Comparison of ENCODE assay signal across 1 cellular context in the genomic region with DNA sequence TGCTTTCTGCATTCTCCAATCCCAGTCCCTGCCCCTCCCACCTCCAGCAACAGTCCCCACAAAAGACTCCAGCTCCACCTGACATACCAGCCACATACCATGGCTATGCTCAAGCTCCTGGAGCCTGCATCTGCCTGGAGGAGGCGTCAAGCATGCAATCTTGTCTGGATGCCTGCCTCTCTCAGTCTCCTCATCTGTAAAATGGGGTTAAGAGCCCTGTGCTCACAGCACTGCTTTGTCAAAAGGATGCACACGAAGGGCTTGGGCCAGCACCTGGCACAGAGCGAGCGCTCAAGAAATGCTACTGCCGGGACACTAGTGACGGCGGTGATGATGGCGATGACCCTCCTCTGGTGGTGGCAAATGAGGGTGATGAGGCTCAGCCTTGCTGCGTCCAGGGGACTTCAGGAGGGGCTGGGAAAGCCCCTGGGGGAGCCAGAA.
TF ChIP-seq lines count a peak whose summit lies in the region.

No MANE protein-coding gene starts in this region.

TF ChIP-seq in GM23338, 12 proteins besides CTCF, POLR2A, EP300 and RAD21 (continued from another document):
- TF ChIP-seq ETS1 (IDR thresholded peaks at IDR 0.05) (no peak), NANOG (IDR thresholded peaks at IDR 0.05; ENCODE audit: borderline replicate concordance) (no peak), STAT1 (IDR thresholded peaks at IDR 0.05; ENCODE audit: unreplicated experiment) (no peak), ZNF462 (CRISPR knock-in tag; IDR thresholded peaks at IDR 0.05) (no peak), POLR2AphosphoS5 (IDR thresholded peaks at IDR 0.05; ENCODE audit: low read depth) (no peak), ZNF331 (CRISPR knock-in tag; IDR thresholded peaks at IDR 0.05; ENCODE audit: low read depth) (no peak), CREB1 (CRISPR knock-in tag; IDR thresholded peaks at IDR 0.05; ENCODE audit: low read depth) (no peak), EZH2phosphoT487 (IDR thresholded peaks at IDR 0.05; ENCODE audit: unreplicated experiment) (no peak)
TF ChIP-seq in GM23338: peak in this region for 0.
